Comparison of ENCODE assay signal across 16 cellular contexts in genomic region chr17:80855196-80855967, GRCh38.
A peak's percentile ranks its signal among the peaks of the same experiment; 100 is the strongest.
DNase-seq lines count a peak whose midpoint lies in the region; ATAC-seq and TF ChIP-seq lines count a peak whose summit lies in the region.
"Had no signal": no experiment of that assay in that cellular context is flagged by ENCODE, and none has a peak within 500 bp of the region (broad histone marks: within the 10 kb centered on the region; RNA-seq: fewer than 3 reads in every experiment).

No MANE protein-coding gene starts in this region.

- TF ChIP-seq POLR2A in spleen (IDR thresholded peaks at IDR 0.05) (no peak), testis (IDR thresholded peaks at IDR 0.05) (no peak)

- no peak for ATAC-seq in activated T-cell treated with anti-CD3 and anti-CD28 coated beads, Interleukin-2, amount 50 U/mL, for 4 hours
- ATAC-seq: body of pancreas, left lung had no signal

- H3K4me1 Mint-ChIP-seq in activated T-cell treated with anti-CD3 and anti-CD28 coated beads, Interleukin-2, amount 50 U/mL, for 24 hours (ENCODE audit: low read depth) = peaks cover 68% of the 10 kb centered on the region
- peaks cover 58% of the 10 kb centered on the region for H3K4me1 Mint-ChIP-seq in activated T-cell treated with anti-CD3 and anti-CD28 coated beads, Interleukin-2, amount 50 U/mL, for 4 hours (ENCODE audit: low read depth)
- H3K4me1 Mint-ChIP-seq in T-helper 2 cell treated with Interferon-gamma antibody and Interleukin-4, amounts not matched to agents 5 μg/mL and 100 μg/mL, for 36 hours (ENCODE audit: low read depth) = peaks cover 61% of the 10 kb centered on the region

- TF ChIP-seq CTCF in spleen (IDR thresholded peaks at IDR 0.05 in 8 of 11, conservative IDR thresholded peaks at IDR 0.05 in 3 of 11) (no peak), testis (IDR thresholded peaks at IDR 0.05) (no peak)

- H3K4me1 ChIP-seq in spleen (peaks cover 0 to 35% (median 8%) of the 10 kb centered on the region in 6 donors), testis (peaks cover 10% of the 10 kb centered on the region)

- H3K9me3 Mint-ChIP-seq in activated T-cell treated with anti-CD3 and anti-CD28 coated beads, Interleukin-2, amount 50 U/mL, for 24 hours = no peaks in the 10 kb centered on the region
- no peaks in the 10 kb centered on the region for H3K9me3 Mint-ChIP-seq in activated T-cell treated with anti-CD3 and anti-CD28 coated beads, Interleukin-2, amount 50 U/mL, for 4 hours
- H3K9me3 Mint-ChIP-seq in T-helper 2 cell treated with Interferon-gamma antibody and Interleukin-4, amounts not matched to agents 5 μg/mL and 100 μg/mL, for 36 hours = no peaks in the 10 kb centered on the region
- H3K9me3 Mint-ChIP-seq: nephron had no signal

- H3K36me3 Mint-ChIP-seq in activated T-cell treated with anti-CD3 and anti-CD28 coated beads, Interleukin-2, amount 50 U/mL, for 24 hours (ENCODE audit: low read depth) = peaks cover 85% of the 10 kb centered on the region
- H3K36me3 Mint-ChIP-seq in activated T-cell treated with anti-CD3 and anti-CD28 coated beads, Interleukin-2, amount 50 U/mL, for 4 hours (ENCODE audit: insufficient read depth) = peaks cover 27% of the 10 kb centered on the region
- H3K36me3 Mint-ChIP-seq in T-helper 2 cell treated with Interferon-gamma antibody and Interleukin-4, amounts not matched to agents 5 μg/mL and 100 μg/mL, for 36 hours (ENCODE audit: low read depth) = peaks cover 73% of the 10 kb centered on the region

- H3K4me3 ChIP-seq in spleen = no peak overlapping the region
- H3K4me3 ChIP-seq in testis = no peak overlapping the region
- H3K4me3 ChIP-seq: body of pancreas, left lung, vagina had no signal

- peak overlapping the region; percentile 98 for H3K27ac Mint-ChIP-seq in activated T-cell treated with anti-CD3 and anti-CD28 coated beads, Interleukin-2, amount 50 U/mL, for 24 hours
- peak overlapping the region; percentile 98 for H3K27ac Mint-ChIP-seq in T-helper 2 cell treated with Interferon-gamma antibody and Interleukin-4, amounts not matched to agents 5 μg/mL and 100 μg/mL, for 36 hours
- H3K27ac Mint-ChIP-seq: nephron had no signal

- no peaks in the 10 kb centered on the region for H3K9me3 ChIP-seq in spleen
- no peaks in the 10 kb centered on the region for H3K9me3 ChIP-seq in testis
- H3K9me3 ChIP-seq: body of pancreas, left lung, vagina had no signal

- H3K27me3 ChIP-seq in spleen (replicated peaks in 1 of 7) (no peaks in the 10 kb centered on the region), testis (no peaks in the 10 kb centered on the region)
- H3K27me3 ChIP-seq: body of pancreas, left lung, vagina had no signal

- H3K4me3 Mint-ChIP-seq in activated T-cell treated with anti-CD3 and anti-CD28 coated beads, Interleukin-2, amount 50 U/mL, for 24 hours = no peak overlapping the region
- H3K4me3 Mint-ChIP-seq in activated T-cell treated with anti-CD3 and anti-CD28 coated beads, Interleukin-2, amount 50 U/mL, for 4 hours = no peak overlapping the region
- H3K4me3 Mint-ChIP-seq in T-helper 2 cell treated with Interferon-gamma antibody and Interleukin-4, amounts not matched to agents 5 μg/mL and 100 μg/mL, for 36 hours = peak overlapping the region; percentile 70
- H3K4me3 Mint-ChIP-seq: nephron had no signal

- H3K27me3 Mint-ChIP-seq in activated T-cell treated with anti-CD3 and anti-CD28 coated beads, Interleukin-2, amount 50 U/mL, for 24 hours = no peaks in the 10 kb centered on the region
- H3K27me3 Mint-ChIP-seq in activated T-cell treated with anti-CD3 and anti-CD28 coated beads, Interleukin-2, amount 50 U/mL, for 4 hours (ENCODE audit: low read depth) = no peaks in the 10 kb centered on the region
- H3K27me3 Mint-ChIP-seq in T-helper 2 cell treated with Interferon-gamma antibody and Interleukin-4, amounts not matched to agents 5 μg/mL and 100 μg/mL, for 36 hours (ENCODE audit: low read depth) = no peaks in the 10 kb centered on the region

- intact Hi-C loops in spleen (cut with DNase I; ENCODE audit: low total_unique reads) = no loop called here
- intact Hi-C loops in testis (cut with DNase I; ENCODE audit: low total_unique reads) = no loop called here

- peak overlapping the region; percentile 94 for H3K27ac ChIP-seq in epithelial cell of prostate
- no peak overlapping the region for H3K27ac ChIP-seq in spleen
- H3K27ac ChIP-seq in testis = no peak overlapping the region
- H3K27ac ChIP-seq: body of pancreas, vagina had no signal

- DNase-seq in activated T-cell treated with anti-CD3 and anti-CD28 coated beads, Interleukin-2, amount 50 U/mL, for 24 hours = no peak
- no peak for DNase-seq in activated T-cell treated with anti-CD3 and anti-CD28 coated beads, Interleukin-2, amount 50 U/mL, for 4 hours
- DNase-seq in T-helper 2 cell treated with Interferon-gamma antibody and Interleukin-4, amounts not matched to agents 5 μg/mL and 100 μg/mL, for 36 hours (ENCODE audit: low spot score) = no peak
- no peak for DNase-seq in epithelial cell of prostate (ENCODE audit: low read depth, low spot score)
- peak; percentile 72 for DNase-seq in spleen
- DNase-seq in NCI-H1105 treated with DMSO at 0.1 percent for 48 hours (lab: John Stamatoyannopoulos, UW) = no peak
- no peak for DNase-seq in AML-193 (lab: John Stamatoyannopoulos, UW)
- DNase-seq in testis = no peak
- DNase-seq: activated CD8-positive, alpha-beta memory T cell treated with anti-CD3 and anti-CD28 coated beads, Interleukin-2, amount 50 U/mL, for 4 hours; body of pancreas; DMS53; head of caudate nucleus; NCI-H524 had no signal

- WGBS in spleen, 5 donors = 93 to 97% (median 96%) methylated on average over 10 to 23 of the region's 23 CpGs
- WGBS in testis, 2 donors = 88 to 94% methylated on average over 18 to 23 of the region's 23 CpGs

- H3K36me3 ChIP-seq in spleen = peaks cover 0 to 68% (median 8%) of the 10 kb centered on the region in 6 donors
- H3K36me3 ChIP-seq in testis (ENCODE audit: low read depth, missing control alignments) = no peaks in the 10 kb centered on the region
